ENCODE assay signal across 8 cellular contexts in genomic region chr9:62838024-62838718, GRCh38.
DNase-seq lines count a peak whose midpoint lies in the region; ATAC-seq and TF ChIP-seq lines count a peak whose summit lies in the region.
"Not testable (repeated sequence)": the region's sequence is repeated elsewhere in the genome, so short reads cannot be mapped to it uniquely, and the experiment has no call there.

No MANE protein-coding gene starts in this region.

- not testable (repeated sequence) for H3K4me1 ChIP-seq in HUES64 (ENCODE audit: insufficient read depth, low read length); iPS-20b (ENCODE audit: insufficient read depth, low read length)
- peaks cover 0 to 12% of the 10 kb centered on the region in 2 donors for H3K4me1 ChIP-seq in thoracic aorta (ENCODE audit: control insufficient read depth in 1 of 2, low read depth in 2 of 2)

- 1% methylated on average over 56 of the region's 60 CpGs for WGBS in HUES64

- peak overlapping the region; percentile 75 for H3K4me3 Mint-ChIP-seq in central memory CD8-positive, alpha-beta T cell

- H3K4me3 ChIP-seq in GM12875 (ENCODE audit: low read depth, low read length) (peak overlapping the region; percentile 64), H7 (ENCODE audit: insufficient read depth, low read depth, low read length) (peak overlapping the region; percentile 23; the same call in 1 of the 2 replicates), HUES64 (ENCODE audit: low read length) (peak overlapping the region; percentile 31; the same call in 1 of the 2 replicates), iPS-20b (ENCODE audit: low read length) (peak overlapping the region; percentile 56), thoracic aorta (peak overlapping the region; percentile 65)

- ATAC-seq in central memory CD8-positive, alpha-beta T cell (replicated peaks; ENCODE audit: extremely low read depth, poor library complexity, severe bottlenecking) = peak; percentile 96
- ATAC-seq in thoracic aorta (ENCODE audit: insufficient number of reproducible peaks, low FRiP score, low read depth) = not testable (repeated sequence)

- H3K27ac Mint-ChIP-seq in central memory CD8-positive, alpha-beta T cell (ENCODE audit: low read depth) = peak overlapping the region; percentile 87

- H3K36me3 Mint-ChIP-seq in central memory CD8-positive, alpha-beta T cell (ENCODE audit: insufficient read depth) = not testable (repeated sequence)

- not testable (repeated sequence) for H3K27ac ChIP-seq in HUES64 (ENCODE audit: low read depth, low read length); iPS-20b (ENCODE audit: low read length); thoracic aorta

- H3K9me3 ChIP-seq in HUES64 (ENCODE audit: insufficient read depth, low read depth, low read length); iPS-20b (ENCODE audit: insufficient read depth, low read depth, low read length); thoracic aorta: not testable (repeated sequence)

- H3K27me3 Mint-ChIP-seq in central memory CD8-positive, alpha-beta T cell = peaks cover 11% of the 10 kb centered on the region

- not testable (repeated sequence) for H3K9ac ChIP-seq in HUES64 (ENCODE audit: low read depth, low read length); iPS-20b (ENCODE audit: low read depth, low read length)

- H3K4me1 Mint-ChIP-seq in central memory CD8-positive, alpha-beta T cell = not testable (repeated sequence)

- H3K9me3 Mint-ChIP-seq in central memory CD8-positive, alpha-beta T cell = not testable (repeated sequence)

- DNase-seq in H7 = peak; percentile 72
- DNase-seq in activated CD4-positive, alpha-beta T cell treated with anti-CD3 and anti-CD28 coated beads, Interleukin-2, amount 50 U/mL, for 24 hours (ENCODE audit: low read depth in 1 of 2, low spot score in 1 of 2) = peak; percentile 77 to 90
- peak; percentile 96 to 99 for DNase-seq in central memory CD8-positive, alpha-beta T cell (ENCODE audit: low spot score in 2 of 2)
- DNase-seq in renal cortical epithelial cell (ENCODE audit: low read depth) = peak; percentile 44
- peak; percentile 38 for DNase-seq in thoracic aorta (ENCODE audit: low spot score)

- H3K27me3 ChIP-seq in H7 (ENCODE audit: control insufficient read depth, insufficient read depth, low read length) = peaks cover 47% of the 10 kb centered on the region
- peaks cover 68% of the 10 kb centered on the region for H3K27me3 ChIP-seq in HUES64 (ENCODE audit: insufficient read depth, low read length)
- H3K27me3 ChIP-seq in iPS-20b (ENCODE audit: insufficient read depth, low read length) = peaks cover 77% of the 10 kb centered on the region
- H3K27me3 ChIP-seq in thoracic aorta (replicated peaks; ENCODE audit: insufficient read depth) = not testable (repeated sequence)

- not testable (repeated sequence) for TF ChIP-seq CTCF in GM12875 (IDR thresholded peaks at IDR 0.05; ENCODE audit: borderline replicate concordance, insufficient read depth, low read depth, low read length); thoracic aorta (IDR thresholded peaks at IDR 0.05)

- not testable (repeated sequence) for H3K36me3 ChIP-seq in H7 (replicated peaks; ENCODE audit: control insufficient read depth, insufficient read depth, low read length); HUES64 (ENCODE audit: insufficient read depth, low read length); iPS-20b (ENCODE audit: insufficient read depth, low read depth, low read length); thoracic aorta

Comparison
In these comparisons a context has a peak if more than half of its experiments do, and no peak if none do; other contexts are left out.
1. DNase-seq: peak in every context shown above with its lines; median percentile 98 in central memory CD8-positive, alpha-beta T cell; 84 in activated CD4-positive, alpha-beta T cell treated with anti-CD3 and anti-CD28 coated beads, Interleukin-2, amount 50 U/mL, for 24 hours; 72 in H7; 44 in renal cortical epithelial cell; 38 in thoracic aorta.